16 cellular contexts compared by ENCODE assay signal in genomic region chr6:117534974-117535373, GRCh38. TPM values are rescaled to one million over a fixed set of nuclear protein-coding genes. Genes with fewer than 3 reads are reported as not detected.
DNase-seq lines count a peak whose midpoint lies in the region; ATAC-seq and TF ChIP-seq lines count a peak whose summit lies in the region.
"Had no signal": no experiment of that assay in that cellular context is flagged by ENCODE, and none has a peak within 500 bp of the region (broad histone marks: within the 10 kb centered on the region; RNA-seq: fewer than 3 reads in every experiment).

No MANE protein-coding gene starts in this region.

- H3K4me1 ChIP-seq in heart right ventricle = peaks cover 0 to 22% (median 9%) of the 10 kb centered on the region in 9 donors
- peaks cover 6% of the 10 kb centered on the region for H3K4me1 ChIP-seq in right cardiac atrium (ENCODE audit: control insufficient read depth, insufficient read depth, low read length)
- H3K4me1 ChIP-seq in mesendoderm (ENCODE audit: control insufficient read depth, low read depth, low read length) = peaks cover 14% of the 10 kb centered on the region
- peaks cover 2% of the 10 kb centered on the region for H3K4me1 ChIP-seq in smooth muscle cell (ENCODE audit: low read depth)

- H3K27ac Mint-ChIP-seq in activated CD4-positive, alpha-beta memory T cell treated with anti-CD3 and anti-CD28 coated beads, Interleukin-2, amount 10 ng/mL, durations not matched to agents 7 days and 5 days = no peak overlapping the region

- no peak overlapping the region for H2AFZ ChIP-seq in smooth muscle cell (ENCODE audit: low read depth)

- H3K27me3 ChIP-seq in heart right ventricle (no peaks in the 10 kb centered on the region), right cardiac atrium (ENCODE audit: control insufficient read depth, insufficient read depth) (no peaks in the 10 kb centered on the region), mesendoderm (ENCODE audit: insufficient read depth, low read length, poor library complexity) (no peaks in the 10 kb centered on the region), smooth muscle cell (ENCODE audit: low read depth) (no peaks in the 10 kb centered on the region)

- H3K18ac ChIP-seq in mesendoderm (ENCODE audit: low read length) = no peak overlapping the region

- H3K9ac ChIP-seq in mesendoderm (ENCODE audit: low read length) (no peak overlapping the region), smooth muscle cell (ENCODE audit: low read depth) (no peak overlapping the region)

- CTCF ChIA-PET in activated CD4-positive, alpha-beta memory T cell treated with anti-CD3 and anti-CD28 coated beads, Interleukin-2, amount 10 ng/mL, durations not matched to agents 7 days and 5 days (lab: Charles Lee) = interaction anchor here (0.9 kb wide), 1 partner anchor 11 kb away, joined by 3 read pairs; no protein-coding TSS in a partner anchor

- no peak overlapping the region for H2AK5ac ChIP-seq in mesendoderm (ENCODE audit: low read length)

- no peak for TF ChIP-seq CTCF in heart right ventricle (IDR thresholded peaks at IDR 0.05)
- TF ChIP-seq CTCF in smooth muscle cell (IDR thresholded peaks at IDR 0.05; ENCODE audit: borderline replicate concordance, insufficient read depth, poor library complexity, severe bottlenecking) = no peak

- H3K4me3 ChIP-seq in heart right ventricle (peak overlapping the region in 1 of 10 donors; percentile 14), right cardiac atrium (ENCODE audit: low read length) (no peak overlapping the region), mesendoderm (ENCODE audit: low read length) (no peak overlapping the region), smooth muscle cell (no peak overlapping the region)
- H3K4me3 ChIP-seq: HAP-1, K562 had no signal

- H4K5ac ChIP-seq in mesendoderm (ENCODE audit: low read length) = no peak overlapping the region

- H3K23ac ChIP-seq in mesendoderm (ENCODE audit: low read length) = no peak overlapping the region

- no peaks in the 10 kb centered on the region for H3K79me2 ChIP-seq in mesendoderm (ENCODE audit: control insufficient read depth, insufficient read depth, low read length)
- H3K79me2 ChIP-seq in smooth muscle cell (ENCODE audit: low read depth) = no peaks in the 10 kb centered on the region

- POLR2A ChIA-PET in activated CD4-positive, alpha-beta memory T cell treated with anti-CD3 and anti-CD28 coated beads, Interleukin-2, amount 10 ng/mL, durations not matched to agents 7 days and 5 days (lab: Charles Lee) = no interaction called here

- peaks cover 7% of the 10 kb centered on the region for H3F3A ChIP-seq in smooth muscle cell (ENCODE audit: low read depth)

- H2BK15ac ChIP-seq in mesendoderm (replicated peaks; ENCODE audit: low read depth) = no peak overlapping the region

- intact Hi-C loops in heart right ventricle (cut with DNase I) (loop anchor here in 3 of 10 donors (5.0 kb wide), 3 partner anchors 38 to 53 kb away; partner anchors contain the start of gene DCBLD1 (in 1 of the 3)), right cardiac atrium (cut with DNase I) (no loop called here)

- no peak overlapping the region for H3K56ac ChIP-seq in mesendoderm (ENCODE audit: low read length)

- no peaks in the 10 kb centered on the region for H3K27me3 Mint-ChIP-seq in activated CD4-positive, alpha-beta memory T cell treated with anti-CD3 and anti-CD28 coated beads, Interleukin-2, amount 10 ng/mL, durations not matched to agents 7 days and 5 days

- peak in 1 of 2 donors; percentile 13 for DNase-seq in heart right ventricle
- DNase-seq in right cardiac atrium = no peak
- peak; percentile 20 for DNase-seq in glomerular endothelial cell (ENCODE audit: extremely low read depth, low read depth, low spot score)
- peak; percentile 58 for DNase-seq in mesendoderm
- DNase-seq in smooth muscle cell (lab: John Stamatoyannopoulos, UW; ENCODE audit: unreplicated experiment) = no peak
- no peak for DNase-seq in NCI-H748 (lab: John Stamatoyannopoulos, UW; ENCODE audit: unreplicated experiment)
- DNase-seq in activated CD4-positive, alpha-beta memory T cell treated with anti-CD3 and anti-CD28 coated beads, Interleukin-2, amount 10 ng/mL, durations not matched to agents 7 days and 5 days = no peak
- DNase-seq in stimulated activated CD4-positive, alpha-beta T cell treated with anti-CD3 and anti-CD28 coated beads, Interleukin-1b, Interleukin-23, amount 100 ng/mL, for 48 hours = no peak
- DNase-seq: Calu3, DMS79, NCI-H1436, NCI-H2029 treated with DMSO at 0.1 percent for 48 hours, NCI-H510A, RPMI8226 had no signal

- no peaks in the 10 kb centered on the region for H3K4me1 Mint-ChIP-seq in activated CD4-positive, alpha-beta memory T cell treated with anti-CD3 and anti-CD28 coated beads, Interleukin-2, amount 10 ng/mL, durations not matched to agents 7 days and 5 days

- no peaks in the 10 kb centered on the region for H3K9me3 Mint-ChIP-seq in activated CD4-positive, alpha-beta memory T cell treated with anti-CD3 and anti-CD28 coated beads, Interleukin-2, amount 10 ng/mL, durations not matched to agents 7 days and 5 days

- peak overlapping the region in 7 of 10 donors; percentile 36 to 69 (median 50) for H3K27ac ChIP-seq in heart right ventricle
- H3K27ac ChIP-seq in right cardiac atrium (ENCODE audit: low read length) = no peak overlapping the region
- no peak overlapping the region for H3K27ac ChIP-seq in mesendoderm (ENCODE audit: low read depth, low read length)
- H3K27ac ChIP-seq in smooth muscle cell (ENCODE audit: low read depth) = peak overlapping the region; percentile 57

- H3K79me1 ChIP-seq in mesendoderm (ENCODE audit: low read length) = no peaks in the 10 kb centered on the region

- H3K4ac ChIP-seq in mesendoderm (ENCODE audit: low read depth, low read length) = no peak overlapping the region

- no peak overlapping the region for H2BK5ac ChIP-seq in mesendoderm (ENCODE audit: low read length)

- peaks cover 22% of the 10 kb centered on the region for H3K36me3 Mint-ChIP-seq in activated CD4-positive, alpha-beta memory T cell treated with anti-CD3 and anti-CD28 coated beads, Interleukin-2, amount 10 ng/mL, durations not matched to agents 7 days and 5 days (ENCODE audit: low read depth)

- H3K9me3 ChIP-seq in heart right ventricle (no peaks in the 10 kb centered on the region), right cardiac atrium (ENCODE audit: control insufficient read depth, low read length) (no peaks in the 10 kb centered on the region), smooth muscle cell (replicated peaks; ENCODE audit: low read depth) (no peaks in the 10 kb centered on the region)
- H3K9me3 ChIP-seq: HAP-1 had no signal

- 49 to 67% methylated on average over 3 of the region's 3 CpGs for WGBS in heart right ventricle, 2 donors
- WGBS in right cardiac atrium = 57% methylated on average over 3 of the region's 3 CpGs
- WGBS in mesendoderm (ENCODE audit: extremely low coverage, insufficient coverage, low lambda C conversion rate) = no CpG with 5 or more reads among the region's 3 CpGs
- WGBS in smooth muscle cell (ENCODE audit: low lambda C conversion rate) = 81% methylated on average over 3 of the region's 3 CpGs

- ATAC-seq in heart right ventricle (peak in 7 of 8 donors; percentile 71 to 95 (median 74)), right cardiac atrium (no peak)
- ATAC-seq: K562 had no signal

- H3K36me3 ChIP-seq in heart right ventricle = peaks cover 0 to 34% (median 9%) of the 10 kb centered on the region in 9 donors
- H3K36me3 ChIP-seq in mesendoderm (ENCODE audit: control insufficient read depth, insufficient read depth, low read length) = no peaks in the 10 kb centered on the region
- H3K36me3 ChIP-seq in smooth muscle cell (ENCODE audit: low read depth) = peaks cover 10% of the 10 kb centered on the region
- H3K36me3 ChIP-seq: HAP-1 had no signal

- H3K4me3 Mint-ChIP-seq in activated CD4-positive, alpha-beta memory T cell treated with anti-CD3 and anti-CD28 coated beads, Interleukin-2, amount 10 ng/mL, durations not matched to agents 7 days and 5 days = no peak overlapping the region

- no peak overlapping the region for H2BK120ac ChIP-seq in mesendoderm (ENCODE audit: low read depth, low read length)

- H3K4me2 ChIP-seq in mesendoderm (ENCODE audit: low read length) = no peak overlapping the region
- H3K4me2 ChIP-seq in smooth muscle cell = no peak overlapping the region

- no peaks in the 10 kb centered on the region for H4K20me1 ChIP-seq in smooth muscle cell (ENCODE audit: low read depth)

- no peak overlapping the region for H4K8ac ChIP-seq in mesendoderm (ENCODE audit: low read depth, low read length)

RNA-seq across cellular contexts. Expression of gene DCBLD1, which starts 52.5 kb away (rescaled TPM):
- total RNA-seq in heart right ventricle (1 to 10 TPM; 2.7 to 7.2 (median 4.2) TPM), right cardiac atrium (1 to 10 TPM; 3.2 to 5.7 (median 4.1) TPM), glomerular endothelial cell (33.9 and 38.6 TPM in 2 replicates), smooth muscle cell (82.1 and 86.1 TPM in 2 replicates)
- polyA plus RNA-seq in heart right ventricle (1 to 10 TPM; 3.3 to 6.7 TPM), right cardiac atrium (3.8 TPM), smooth muscle cell (44.6 and 77.5 TPM in 2 replicates)
- 9.6 TPM for polyA plus RNA-seq in mesendoderm (2013, experiment 1 of 2)
- polyA plus RNA-seq in mesendoderm (2013, experiment 2 of 2) = 9.6 TPM
- 10 to 100 TPM in 1 of 2 experiments, 1 to 10 TPM in 1; 7.8 to 10.6 TPM for total RNA-seq in activated CD4-positive, alpha-beta memory T cell treated with anti-CD3 and anti-CD28 coated beads, Interleukin-2, amount 10 ng/mL, durations not matched to agents 7 days and 5 days

Comparison
In these comparisons a context has a peak if more than half of its experiments do, and no peak if none do; other contexts are left out.
1. ATAC-seq: peak in heart right ventricle (7 of 8); none in right cardiac atrium (0 of 2).
2. H3K27ac ChIP-seq: peak in heart right ventricle (7 of 10) and smooth muscle cell (single experiment); none in right cardiac atrium (single experiment) and mesendoderm (single experiment).
3. DNase-seq: peak in glomerular endothelial cell (single experiment) and mesendoderm (single experiment); none in right cardiac atrium (0 of 3), smooth muscle cell (single experiment), NCI-H748 (single experiment), activated CD4-positive, alpha-beta memory T cell treated with anti-CD3 and anti-CD28 coated beads, Interleukin-2, amount 10 ng/mL, durations not matched to agents 7 days and 5 days (single experiment) and stimulated activated CD4-positive, alpha-beta T cell treated with anti-CD3 and anti-CD28 coated beads, Interleukin-1b, Interleukin-23, amount 100 ng/mL, for 48 hours (single experiment).